Comparison of ENCODE assay signal across 8 cellular contexts in the genomic region with DNA sequence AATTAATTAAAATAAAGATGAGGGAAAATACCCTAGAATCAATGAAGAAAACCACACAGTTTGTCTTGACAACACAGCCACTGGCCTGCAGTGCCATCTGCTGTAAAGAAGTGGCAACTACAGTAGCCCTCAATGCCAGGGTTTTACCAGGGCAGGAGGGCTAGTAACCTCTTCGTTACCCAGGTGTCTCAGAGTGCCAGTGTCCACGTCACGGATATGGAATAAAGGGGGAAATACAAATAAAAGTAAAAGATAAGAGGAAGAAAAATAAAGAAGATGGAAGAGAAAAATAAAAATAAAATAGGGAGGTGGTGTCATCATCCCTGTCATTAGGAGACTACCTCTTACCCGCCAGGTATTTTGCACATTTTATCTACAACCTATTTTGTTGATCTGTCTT. TPM values are rescaled to one million over a fixed set of nuclear protein-coding genes. Genes with fewer than 3 reads are reported as not detected.
A peak's percentile ranks its signal among the peaks of the same experiment; 100 is the strongest.
DNase-seq lines count a peak whose midpoint lies in the region; ATAC-seq and TF ChIP-seq lines count a peak whose summit lies in the region.

No MANE protein-coding gene starts in this region.

- no peaks in the 10 kb centered on the region for H3K9me3 ChIP-seq in PC-3 (ENCODE audit: low read length)
- no peaks in the 10 kb centered on the region for H3K9me3 ChIP-seq in vagina

- no peaks in the 10 kb centered on the region for H3K9me2 ChIP-seq in PC-3 (replicated peaks; ENCODE audit: low read length)

- H3K27ac ChIP-seq in PC-3 (ENCODE audit: low read length) = no peak overlapping the region
- no peak overlapping the region for H3K27ac ChIP-seq in vagina

- no peaks in the 10 kb centered on the region for H4K20me1 ChIP-seq in PC-3 (ENCODE audit: low read length)

- CTCF ChIA-PET in PC-3 (lab: Charles Lee) = interaction anchor here (0.6 to 0.9 kb wide), 2 partner anchors 237 to 271 kb away, joined by 4 read pairs; no protein-coding TSS in a partner anchor

- H3K4me1 ChIP-seq in PC-3 (ENCODE audit: insufficient read depth, low read length) = peaks cover 6% of the 10 kb centered on the region
- H3K4me1 ChIP-seq in vagina = peaks cover 24% of the 10 kb centered on the region

- H3K27me3 ChIP-seq in PC-3 (ENCODE audit: low read length) (no peaks in the 10 kb centered on the region), vagina (no peaks in the 10 kb centered on the region)

- no peak for TF ChIP-seq POLR2A in vagina (IDR thresholded peaks at IDR 0.05)

- H3K4me3 ChIP-seq in PC-3 (ENCODE audit: low read length) (no peak overlapping the region), fibroblast of the aortic adventitia (ENCODE audit: low read depth, low read length) (no peak overlapping the region), vagina (no peak overlapping the region)

- intact Hi-C loops in PC-3 (cut with micrococcal nuclease) (loop anchor here (1.0 to 10.0 kb wide), 5 partner anchors 237 to 781 kb away; no protein-coding TSS in a partner anchor), vagina (cut with DNase I) (loop anchor here (5.0 kb wide), 1 partner anchor 289 kb away; no protein-coding TSS in a partner anchor)

- ATAC-seq in HG03097 (IDR thresholded peaks at IDR 0.05; ENCODE audit: low FRiP score, unreplicated experiment) (peak; percentile 61), PC-3 (peak; percentile 36; the same call in 1 of the 2 replicates)

- POLR2A ChIA-PET in PC-3 (lab: Charles Lee; ENCODE audit: unreplicated experiment) = no interaction called here

- H3K4me2 ChIP-seq in PC-3 (ENCODE audit: low read length) = no peak overlapping the region

- H2AFZ ChIP-seq in PC-3 (ENCODE audit: low read length) = no peak overlapping the region

- no peaks in the 10 kb centered on the region for H3F3A ChIP-seq in PC-3 (ENCODE audit: low read length, unreplicated experiment)

- TF ChIP-seq CTCF in PC-3 (conservative IDR thresholded peaks at IDR 0.05; ENCODE audit: low read depth, low read length) = peak; percentile 92
- TF ChIP-seq CTCF in fibroblast of the aortic adventitia (IDR thresholded peaks at IDR 0.05; ENCODE audit: insufficient read depth, low read length) = peak; percentile 98
- TF ChIP-seq CTCF in vagina (IDR thresholded peaks at IDR 0.05) = peak; percentile 86 to 98 (median 95)

- no TSS peak for BruUV-seq in PC-3 (replicated peaks; lab: Mats Ljungman, UMichigan)

- DNase-seq in activated gamma-delta T cell treated with Interleukin-2 at 50 U/mL for 16 hours (peak; percentile 32), activated gamma-delta T cell (lab: John Stamatoyannopoulos, UW) (no peak), PC-3 (peak; percentile 77), fibroblast of the aortic adventitia (ENCODE audit: low read depth) (peak; percentile 72), nucleus accumbens (lab: John Stamatoyannopoulos, UW) (peak in 40 of 56 donors; percentile 5 to 59 (median 26)), vagina (ENCODE audit: extremely low spot score in 2 of 2) (no peak)
- DNase-seq in activated T-cell treated with anti-CD3 and anti-CD28 coated beads, Interleukin-2, amount 50 U/mL, for 48 hours = peak; percentile 55 to 62

- H3K9ac ChIP-seq in PC-3 (ENCODE audit: low read length) = no peak overlapping the region

- H3K36me3 ChIP-seq in PC-3 (ENCODE audit: low read depth, low read length) (no peaks in the 10 kb centered on the region), vagina (no peaks in the 10 kb centered on the region)

- no peaks in the 10 kb centered on the region for H3K79me2 ChIP-seq in PC-3 (ENCODE audit: low read length)

RNA-seq across cellular contexts. Expression of a gene that starts 14.2 kb away (rescaled TPM):
- total RNA-seq in PC-3 (2014; rRNA removed) (6.3 and 9.2 TPM in 2 replicates), fibroblast of the aortic adventitia (ENCODE audit: low replicate concordance) (1.6 and 2.9 TPM in 2 replicates), vagina (6.6 TPM)

Comparison
In these comparisons a context has a peak if more than half of its experiments do, and no peak if none do; other contexts are left out.
1. DNase-seq: peak in activated gamma-delta T cell treated with Interleukin-2 at 50 U/mL for 16 hours (single experiment), PC-3 (single experiment), activated T-cell treated with anti-CD3 and anti-CD28 coated beads, Interleukin-2, amount 50 U/mL, for 48 hours (2 of 2), fibroblast of the aortic adventitia (single experiment) and nucleus accumbens (40 of 56); none in activated gamma-delta T cell (single experiment) and vagina (0 of 2).
2. Peak in every context shown above with its lines, with median percentiles within 50 percentile points of each other: CTCF ChIP-seq.